In genomic region chr9:114653556-114654159, GRCh38 we compare ENCODE assay signal across 8 cellular contexts. TPM values are rescaled to one million over a fixed set of nuclear protein-coding genes. Genes with fewer than 3 reads are reported as not detected.
A peak's percentile ranks its signal among the peaks of the same experiment; 100 is the strongest.
DNase-seq lines count a peak whose midpoint lies in the region; ATAC-seq, FAIRE-seq and TF ChIP-seq lines count a peak whose summit lies in the region.

No MANE protein-coding gene starts in this region.

- H3K9ac ChIP-seq in fibroblast of lung (ENCODE audit: insufficient read depth, low read length) (no peak overlapping the region), neural cell (ENCODE audit: low read length) (no peak overlapping the region)

- H3K36me3 ChIP-seq in fibroblast of lung (ENCODE audit: control insufficient read depth, insufficient read depth, low read length): no peaks in the 10 kb centered on the region
- no peaks in the 10 kb centered on the region for H3K36me3 ChIP-seq in neural cell (ENCODE audit: insufficient read depth, low read length)
- H3K36me3 ChIP-seq in stomach: peaks cover 0 to 4% (median 1%) of the 10 kb centered on the region in 4 donors

- H3K4me3 ChIP-seq in fibroblast of lung (replicated peaks in 1 of 4; ENCODE audit: control extremely low read depth in 1 of 4, insufficient read depth in 1 of 4, low read depth in 3 of 4, low read length in 4 of 4): no peak overlapping the region
- H3K4me3 ChIP-seq in neural cell (ENCODE audit: low read length): no peak overlapping the region
- no peak overlapping the region for H3K4me3 ChIP-seq in stomach

- WGBS in stomach, 5 donors: 31 to 38% (median 37%) methylated on average over 6 of the region's 6 CpGs

- no peak for FAIRE-seq in HTR-8/SVneo (lab: Jason Lieb, UNC)

- peak; percentile 80 for ATAC-seq in GM18867 (IDR thresholded peaks at IDR 0.05; ENCODE audit: unreplicated experiment)

- no peaks in the 10 kb centered on the region for H4K20me1 ChIP-seq in fibroblast of lung (ENCODE audit: control insufficient read depth, extremely low read depth, insufficient read depth, low read length)
- H4K20me1 ChIP-seq in neural cell (ENCODE audit: insufficient read depth): no peaks in the 10 kb centered on the region

- intact Hi-C loops in stomach (cut with DNase I; ENCODE audit: low total_unique reads): loop anchor here (5.0 kb wide), 2 partner anchors 171 to 246 kb away; no protein-coding TSS in a partner anchor

- H3K27ac ChIP-seq in fibroblast of lung (ENCODE audit: insufficient read depth, low read length) (no peak overlapping the region), neural cell (ENCODE audit: low read length) (no peak overlapping the region), stomach (no peak overlapping the region)

- H3K36me3 Mint-ChIP-seq in activated T-cell treated with anti-CD3 and anti-CD28 coated beads, Interleukin-2, amount 50 U/mL, for 24 hours (ENCODE audit: low read depth): peaks cover 18% of the 10 kb centered on the region

- H3K27ac Mint-ChIP-seq in activated T-cell treated with anti-CD3 and anti-CD28 coated beads, Interleukin-2, amount 50 U/mL, for 24 hours: peak overlapping the region; percentile 65

- H3K4me1 Mint-ChIP-seq in activated T-cell treated with anti-CD3 and anti-CD28 coated beads, Interleukin-2, amount 50 U/mL, for 24 hours (ENCODE audit: low read depth): peaks cover 27% of the 10 kb centered on the region

- TF ChIP-seq EP300 in neural cell (conservative IDR thresholded peaks at IDR 0.05; ENCODE audit: poor library complexity, severe bottlenecking) (no peak), stomach (IDR thresholded peaks at IDR 0.05) (no peak)

- DNase-seq in AG09319 (ENCODE audit: extremely low read depth, low read depth): peak; percentile 47
- peak; percentile 67 for DNase-seq in HTR-8/SVneo (ENCODE audit: insufficient read length, low spot score)
- DNase-seq in OCI-M1 (lab: John Stamatoyannopoulos, UW): peak; percentile 86
- DNase-seq in activated T-cell treated with anti-CD3 and anti-CD28 coated beads, Interleukin-2, amount 50 U/mL, for 24 hours: peak; percentile 78
- peak; percentile 63 to 80 for DNase-seq in fibroblast of lung (ENCODE audit: low read depth in 2 of 2)
- peak; percentile 81 for DNase-seq in stomach

- H3K9me2 ChIP-seq in neural cell (ENCODE audit: insufficient read depth, low read length): no peaks in the 10 kb centered on the region

- H2AFZ ChIP-seq in fibroblast of lung (ENCODE audit: low read length): peak overlapping the region; percentile 66
- H2AFZ ChIP-seq in neural cell (ENCODE audit: low read depth, low read length): no peak overlapping the region

- TF ChIP-seq CTCF in AG09319 (IDR thresholded peaks at IDR 0.05; ENCODE audit: low read depth, low read length) (peak; percentile 98), fibroblast of lung (conservative IDR thresholded peaks at IDR 0.05 in 1 of 2, IDR thresholded peaks at IDR 0.05 in 1 of 2; ENCODE audit: low read depth in 1 of 2, low read length in 2 of 2) (peak; percentile 98 to 99), neural cell (IDR thresholded peaks at IDR 0.05; ENCODE audit: poor library complexity, severe bottlenecking) (peak; percentile 62), stomach (IDR thresholded peaks at IDR 0.05) (peak in 5 of 7 experiments; percentile 78 to 95 (median 87))

- peak; percentile 64 for TF ChIP-seq RAD21 in neural cell (conservative IDR thresholded peaks at IDR 0.05)

- H3K79me2 ChIP-seq in fibroblast of lung (ENCODE audit: control insufficient read depth, insufficient read depth, low read length): no peaks in the 10 kb centered on the region
- no peaks in the 10 kb centered on the region for H3K79me2 ChIP-seq in neural cell (replicated peaks; ENCODE audit: insufficient read depth, low read length)

- H3K4me1 ChIP-seq in fibroblast of lung (ENCODE audit: control insufficient read depth, extremely low read depth, insufficient read depth, low read length): peaks cover 3% of the 10 kb centered on the region
- H3K4me1 ChIP-seq in stomach: peaks cover 0 to 11% (median 6%) of the 10 kb centered on the region in 4 donors

- no peaks in the 10 kb centered on the region for H3K27me3 Mint-ChIP-seq in activated T-cell treated with anti-CD3 and anti-CD28 coated beads, Interleukin-2, amount 50 U/mL, for 24 hours

- H3K27me3 ChIP-seq in fibroblast of lung (ENCODE audit: control insufficient read depth, insufficient read depth, low read length) (no peaks in the 10 kb centered on the region), neural cell (ENCODE audit: insufficient read depth, low read depth, low read length) (no peaks in the 10 kb centered on the region), stomach (no peaks in the 10 kb centered on the region)

- no peak overlapping the region for H3K4me3 Mint-ChIP-seq in activated T-cell treated with anti-CD3 and anti-CD28 coated beads, Interleukin-2, amount 50 U/mL, for 24 hours

- H3K9me3 Mint-ChIP-seq in activated T-cell treated with anti-CD3 and anti-CD28 coated beads, Interleukin-2, amount 50 U/mL, for 24 hours: no peaks in the 10 kb centered on the region

- H3K4me2 ChIP-seq in fibroblast of lung (ENCODE audit: extremely low read depth, insufficient read depth, low read length): no peak overlapping the region
- no peak overlapping the region for H3K4me2 ChIP-seq in neural cell (ENCODE audit: low read length)

- H3F3A ChIP-seq in neural cell (ENCODE audit: insufficient read depth, low read length, poor library complexity, severe bottlenecking): no peaks in the 10 kb centered on the region

- H3K9me3 ChIP-seq in fibroblast of lung (ENCODE audit: control insufficient read depth, insufficient read depth, low read depth, low read length) (no peaks in the 10 kb centered on the region), neural cell (ENCODE audit: low read length) (no peaks in the 10 kb centered on the region), stomach (no peaks in the 10 kb centered on the region)

- no peak for TF ChIP-seq POLR2A in stomach (IDR thresholded peaks at IDR 0.05)

TF ChIP-seq in neural cell, 6 proteins besides CTCF, POLR2A, EP300 and RAD21:
- peak; percentile 69 for TF ChIP-seq SMC3 (conservative IDR thresholded peaks at IDR 0.05; ENCODE audit: poor library complexity)
- no peak for TF ChIP-seq MXI1 (conservative IDR thresholded peaks at IDR 0.05; ENCODE audit: poor library complexity, severe bottlenecking)

RNA-seq across cellular contexts. Expression of gene TEX53, which starts 3.9 kb away (rescaled TPM):
- total RNA-seq in fibroblast of lung (not detected in 2 replicates), stomach (not detected)
- polyA plus RNA-seq in fibroblast of lung (not detected in 2 replicates), neural cell (not detected in 2 replicates), stomach (not detected)
- polyA plus RNA-seq in fibroblast of lung (2012): not detected in 2 replicates
- polyA minus RNA-seq in fibroblast of lung (ENCODE audit: low replicate concordance) (not detected in 2 replicates), neural cell (not detected in 2 replicates)

RNA-seq across cellular contexts. Expression of gene TEX48, which starts 28.3 kb away (rescaled TPM):
- not detected in 2 replicates for total RNA-seq in fibroblast of lung
- not detected in 2 replicates for polyA plus RNA-seq in fibroblast of lung
- not detected in 2 replicates for polyA plus RNA-seq in fibroblast of lung (2012)
- not detected in 2 replicates for polyA minus RNA-seq in fibroblast of lung (ENCODE audit: low replicate concordance)
- not detected in 2 replicates for polyA plus RNA-seq in neural cell
- polyA minus RNA-seq in neural cell: not detected in 2 replicates
- total RNA-seq in stomach: not detected
- polyA plus RNA-seq in stomach: not detected

RNA-seq across cellular contexts. Expression of gene TMEM268, which starts 42.6 kb away (rescaled TPM):
- total RNA-seq in fibroblast of lung (5.4 and 7.3 TPM in 2 replicates), stomach (10 to 100 TPM in 2 of 5 donors, 1 to 10 TPM in 3; 4.1 to 33.3 (median 6.2) TPM)
- polyA plus RNA-seq in fibroblast of lung (5.4 and 7.7 TPM in 2 replicates), neural cell (8.5 TPM in 2 replicates), stomach (1 to 10 TPM; 3.6 to 4.6 (median 4.1) TPM)
- 2.8 and 4.3 TPM in 2 replicates for polyA plus RNA-seq in fibroblast of lung (2012)
- polyA minus RNA-seq in fibroblast of lung (ENCODE audit: low replicate concordance) (9.6 and 14.3 TPM in 2 replicates), neural cell (14.9 and 15.0 TPM in 2 replicates)
